In the genomic region with DNA sequence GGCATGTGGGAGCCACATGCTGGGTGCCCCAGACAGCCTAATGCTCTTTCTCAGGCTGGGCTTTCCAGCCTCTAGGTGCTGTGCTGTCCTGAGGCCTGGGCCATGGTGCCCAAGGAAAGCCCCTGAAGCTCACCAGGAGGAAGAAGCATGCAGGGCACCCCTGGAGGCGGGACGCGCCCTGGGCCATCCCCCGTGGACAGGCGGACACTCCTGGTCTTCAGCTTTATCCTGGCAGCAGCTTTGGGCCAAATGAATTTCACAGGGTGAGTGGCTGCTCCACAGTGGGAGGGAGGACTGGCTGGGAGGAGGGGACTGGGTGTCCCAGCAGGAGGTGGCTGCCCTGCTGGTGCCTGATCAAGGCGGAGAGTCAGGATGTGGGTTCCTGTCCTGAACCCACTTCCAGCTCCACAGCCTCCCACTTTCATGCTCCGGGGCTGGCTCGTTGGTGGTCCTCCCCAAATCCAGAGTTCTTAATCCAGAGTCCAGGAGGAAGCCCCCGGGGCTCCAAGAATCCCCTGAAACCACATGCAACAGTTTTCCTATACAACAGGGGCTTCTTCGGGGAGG, we compare ENCODE assay signal across 19 cellular contexts. TPM values are rescaled to one million over a fixed set of nuclear protein-coding genes. Genes with fewer than 3 reads are reported as not detected.
DNase-seq lines count a peak whose midpoint lies in the region; ATAC-seq, FAIRE-seq and TF ChIP-seq lines count a peak whose summit lies in the region.
"Had no signal": no experiment of that assay in that cellular context is flagged by ENCODE, and none has a peak within 500 bp of the region (broad histone marks: within the 10 kb centered on the region; RNA-seq: fewer than 3 reads in every experiment).

No MANE protein-coding gene starts in this region.

- H3K23me2 ChIP-seq in H1 (ENCODE audit: low read depth, low read length): no peaks in the 10 kb centered on the region

- peaks cover 9% of the 10 kb centered on the region for H3K9me3 Mint-ChIP-seq in neural progenitor cell
- H3K9me3 Mint-ChIP-seq in activated naive CD4-positive, alpha-beta T cell treated with anti-CD3 and anti-CD28 coated beads for 36 hours: no peaks in the 10 kb centered on the region
- H3K9me3 Mint-ChIP-seq: CD8-positive, alpha-beta memory T cell; HFFc6 had no signal

- no peak for TF ChIP-seq POLR2A in IMR-90 (IDR thresholded peaks at IDR 0.05; ENCODE audit: low read depth, low read length)
- no peak for TF ChIP-seq POLR2A in H1 (IDR thresholded peaks at IDR 0.05; ENCODE audit: control extremely low read depth in 1 of 2, low read depth in 2 of 2, low read length in 2 of 2)

- CTCF ChIA-PET in SK-N-SH (lab: Yijun Ruan, JAX): interaction anchor here (1.3 kb wide), 1 partner anchor 14 kb away, joined by 4 read pairs; no protein-coding TSS in a partner anchor
- CTCF ChIA-PET in IMR-90 (lab: Yijun Ruan, JAX): no interaction called here
- CTCF ChIA-PET in H1 (lab: Charles Lee; ENCODE audit: partially characterized antibody): interaction anchor here (0.9 to 3.0 kb wide), 5 partner anchors 9 to 145 kb away, joined by 3 to 12 read pairs (median 3); a partner anchor contains a TSS
- CTCF ChIA-PET in activated naive CD4-positive, alpha-beta T cell treated with anti-CD3 and anti-CD28 coated beads for 36 hours (lab: Charles Lee): no interaction called here

- TF ChIP-seq EP300 in SK-N-SH (IDR thresholded peaks at IDR 0.05; ENCODE audit: borderline replicate concordance in 1 of 2, low read depth in 1 of 2, low read length in 1 of 2): no peak
- TF ChIP-seq EP300 in H1 (IDR thresholded peaks at IDR 0.05; ENCODE audit: borderline replicate concordance in 1 of 2, low read depth in 2 of 2, low read length in 2 of 2): no peak

- DNase-seq in SK-N-SH (no peak), IMR-90 (no peak), H1 (ENCODE audit: low read depth in 1 of 2, low spot score in 2 of 2) (no peak), neural progenitor cell (ENCODE audit: low spot score) (no peak)
- no peak for DNase-seq in activated naive CD4-positive, alpha-beta T cell treated with anti-CD3 and anti-CD28 coated beads for 36 hours
- DNase-seq: AML-193; Caco-2; CD8-positive, alpha-beta memory T cell; DMS53; GOT3; HFFc6 had no signal

- H2BK12ac ChIP-seq in H1 (ENCODE audit: low read depth, low read length): peak overlapping the region; percentile 9; the same call in 1 of the 2 replicates

- ATAC-seq in SK-N-SH treated with all-trans-retinoic acid at 6 μM for 48 hours (peak; percentile 35), IMR-90 (ENCODE audit: low read depth) (no peak), GM18907 (IDR thresholded peaks at IDR 0.05; ENCODE audit: unreplicated experiment) (no peak), HG03159 (IDR thresholded peaks at IDR 0.05; ENCODE audit: unreplicated experiment) (no peak)

- H3K27ac Mint-ChIP-seq in neural progenitor cell: peak overlapping the region; percentile 29
- H3K27ac Mint-ChIP-seq in activated naive CD4-positive, alpha-beta T cell treated with anti-CD3 and anti-CD28 coated beads for 36 hours: no peak overlapping the region
- H3K27ac Mint-ChIP-seq: CD8-positive, alpha-beta memory T cell; HFFc6 had no signal

- H3K4me1 Mint-ChIP-seq in neural progenitor cell: peaks cover 72% of the 10 kb centered on the region
- peaks cover 10% of the 10 kb centered on the region for H3K4me1 Mint-ChIP-seq in activated naive CD4-positive, alpha-beta T cell treated with anti-CD3 and anti-CD28 coated beads for 36 hours (ENCODE audit: low read depth)

- H3K79me1 ChIP-seq in IMR-90 (ENCODE audit: low read depth in 1 of 2, low read length in 2 of 2): no peaks in the 10 kb centered on the region
- no peaks in the 10 kb centered on the region for H3K79me1 ChIP-seq in H1 (ENCODE audit: low read depth, low read length)

- H2AFZ ChIP-seq in SK-N-SH (ENCODE audit: low read depth): no peak overlapping the region
- H2AFZ ChIP-seq in IMR-90 (replicated peaks; ENCODE audit: low read length, poor library complexity): peak overlapping the region; percentile 54
- no peak overlapping the region for H2AFZ ChIP-seq in H1 (ENCODE audit: low read length)
- H2AFZ ChIP-seq in neural progenitor cell (replicated peaks): no peak overlapping the region

- H3K27ac ChIP-seq in SK-N-SH (ENCODE audit: low read depth in 2 of 2, low read length in 1 of 2): no peak overlapping the region
- H3K27ac ChIP-seq in IMR-90 (ENCODE audit: insufficient read depth, low read length): no peak overlapping the region
- no peak overlapping the region for H3K27ac ChIP-seq in H1 (ENCODE audit: low read depth, low read length)
- H3K27ac ChIP-seq in neural progenitor cell: no peak overlapping the region
- H3K27ac ChIP-seq: 22Rv1, BLaER1 had no signal

- H2AK5ac ChIP-seq in IMR-90 (ENCODE audit: low read depth, low read length) (0 out of 2 replicates have a peak overlapping the region, but pooled peaks have one; percentile 12), H1 (ENCODE audit: low read depth, low read length) (no peak overlapping the region)

- no peaks in the 10 kb centered on the region for H4K20me1 ChIP-seq in SK-N-SH (ENCODE audit: insufficient read depth)
- H4K20me1 ChIP-seq in IMR-90 (ENCODE audit: insufficient read depth, low read length): no peaks in the 10 kb centered on the region
- H4K20me1 ChIP-seq in H1 (replicated peaks in 1 of 2; ENCODE audit: control insufficient read depth in 1 of 2, insufficient read depth in 2 of 2, low read length in 2 of 2): no peaks in the 10 kb centered on the region
- no peaks in the 10 kb centered on the region for H4K20me1 ChIP-seq in neural progenitor cell (ENCODE audit: low read depth)
- H4K20me1 ChIP-seq: BLaER1 had no signal

- no peak overlapping the region; the same call in 1 of the 2 replicates for H3K4ac ChIP-seq in IMR-90 (ENCODE audit: low read depth, low read length)
- no peak overlapping the region for H3K4ac ChIP-seq in H1 (replicated peaks; ENCODE audit: insufficient read length, low read depth, low read length)

- no peak overlapping the region for H2BK5ac ChIP-seq in IMR-90 (ENCODE audit: low read depth, low read length, poor library complexity, severe bottlenecking)
- 0 out of 2 replicates have a peak overlapping the region, but pooled peaks have one; percentile 35 for H2BK5ac ChIP-seq in H1 (ENCODE audit: low read depth, low read length)

- H3K4me2 ChIP-seq in SK-N-SH: no peak overlapping the region
- H3K4me2 ChIP-seq in IMR-90 (ENCODE audit: low read depth, low read length): no peak overlapping the region
- no peak overlapping the region for H3K4me2 ChIP-seq in H1 (ENCODE audit: insufficient read depth in 1 of 2, low read depth in 2 of 2, low read length in 2 of 2)
- no peak overlapping the region for H3K4me2 ChIP-seq in neural progenitor cell
- H3K4me2 ChIP-seq: BLaER1 had no signal

- no peaks in the 10 kb centered on the region; a peak in 1 of 4 replicates for H3K4me1 ChIP-seq in SK-N-SH (ENCODE audit: control insufficient read depth in 1 of 2, insufficient read depth in 2 of 2, low read depth in 1 of 2, low read length in 1 of 2)
- H3K4me1 ChIP-seq in IMR-90 (ENCODE audit: control insufficient read depth, insufficient read depth, low read length): no peaks in the 10 kb centered on the region; the same call in 1 of the 2 replicates
- peaks cover 2 to 8% (median 5%) of the 10 kb centered on the region in 4 experiments for H3K4me1 ChIP-seq in H1 (replicated peaks in 1 of 4; ENCODE audit: control insufficient read depth in 3 of 4, insufficient read depth in 4 of 4, low read length in 3 of 4)
- H3K4me1 ChIP-seq in neural progenitor cell: peaks cover 40% of the 10 kb centered on the region

- H3K4me3 Mint-ChIP-seq in neural progenitor cell: no peak overlapping the region
- no peak overlapping the region for H3K4me3 Mint-ChIP-seq in activated naive CD4-positive, alpha-beta T cell treated with anti-CD3 and anti-CD28 coated beads for 36 hours
- H3K4me3 Mint-ChIP-seq: CD8-positive, alpha-beta memory T cell; HFFc6 had no signal

- H4K91ac ChIP-seq in IMR-90 (ENCODE audit: insufficient read depth, low read depth, low read length): no peak overlapping the region
- peak overlapping the region; percentile 38 for H4K91ac ChIP-seq in H1 (replicated peaks; ENCODE audit: insufficient read length, low read length)

- H3K27me3 ChIP-seq in SK-N-SH (ENCODE audit: insufficient read depth): no peaks in the 10 kb centered on the region
- H3K27me3 ChIP-seq in IMR-90 (ENCODE audit: control insufficient read depth, insufficient read depth, low read length): no peaks in the 10 kb centered on the region
- H3K27me3 ChIP-seq in H1 (replicated peaks in 1 of 4; ENCODE audit: control insufficient read depth in 3 of 4, extremely low read depth in 1 of 4, insufficient read depth in 3 of 4, low read length in 3 of 4): no peaks in the 10 kb centered on the region
- H3K27me3 ChIP-seq in neural progenitor cell: no peaks in the 10 kb centered on the region
- H3K27me3 ChIP-seq: BLaER1 had no signal

- 80% methylated on average over 6 of the region's 10 CpGs for WGBS in SK-N-SH (ENCODE audit: low lambda C conversion rate)
- WGBS in IMR-90 (ENCODE audit: extremely low coverage in 2 of 2, insufficient read length in 1 of 2), 2 experiments: 94% methylated on average over 3 of the region's 10 CpGs; no CpG with 5 or more reads in 1 of the 2 experiments
- WGBS in H1 (ENCODE audit: extremely low coverage in 1 of 2, insufficient coverage in 1 of 2, insufficient read length in 1 of 2, insufficient replicate concordance in 2 of 2, low coverage in 1 of 2, low lambda C conversion rate in 2 of 2, missing lambda C conversion rate in 1 of 2), 2 experiments: 88% methylated on average over 10 of the region's 10 CpGs; no CpG with 5 or more reads in 1 of the 2 experiments

- intact Hi-C loops in IMR-90 (cut with micrococcal nuclease): no loop called here
- intact Hi-C loops in activated naive CD4-positive, alpha-beta T cell treated with anti-CD3 and anti-CD28 coated beads for 36 hours (cut with micrococcal nuclease): no loop called here

- TF ChIP-seq RAD21 in SK-N-SH (IDR thresholded peaks at IDR 0.05; ENCODE audit: low read length) (no peak), IMR-90 (IDR thresholded peaks at IDR 0.05; ENCODE audit: low read length) (no peak), H1 (IDR thresholded peaks at IDR 0.05 in 1 of 2, conservative IDR thresholded peaks at IDR 0.05 in 1 of 2; ENCODE audit: low read depth in 2 of 2, low read length in 2 of 2) (no peak)

- H3K4me3 ChIP-seq in SK-N-SH (ENCODE audit: low read depth in 2 of 2, low read length in 1 of 2) (no peak overlapping the region), IMR-90 (ENCODE audit: insufficient read depth, low read depth, low read length) (no peak overlapping the region), H1 (ENCODE audit: extremely low read depth in 1 of 4, insufficient read depth in 2 of 4, low read depth in 3 of 4, low read length in 4 of 4) (no peak overlapping the region), neural progenitor cell (no peak overlapping the region)
- H3K4me3 ChIP-seq: BLaER1, HAP-1 had no signal

- H2AK9ac ChIP-seq in IMR-90 (replicated peaks; ENCODE audit: low read depth, low read length, poor library complexity): no peak overlapping the region

- H4K5ac ChIP-seq in IMR-90 (ENCODE audit: low read depth, low read length) (no peak overlapping the region), H1 (ENCODE audit: insufficient read length, low read depth, low read length) (no peak overlapping the region)

- FAIRE-seq in H1 (lab: Jason Lieb, UNC): no peak

- peaks cover 1% of the 10 kb centered on the region for H3K36me3 Mint-ChIP-seq in neural progenitor cell
- H3K36me3 Mint-ChIP-seq in activated naive CD4-positive, alpha-beta T cell treated with anti-CD3 and anti-CD28 coated beads for 36 hours (ENCODE audit: low read depth): no peaks in the 10 kb centered on the region
- H3K36me3 Mint-ChIP-seq: CD8-positive, alpha-beta memory T cell had no signal

- H3K36me3 ChIP-seq in SK-N-SH (replicated peaks in 1 of 2; ENCODE audit: control insufficient read depth in 1 of 2, insufficient read depth in 2 of 2, low read length in 1 of 2): no peaks in the 10 kb centered on the region
- no peaks in the 10 kb centered on the region for H3K36me3 ChIP-seq in IMR-90 (ENCODE audit: control insufficient read depth, insufficient read depth, low read length)
- no peaks in the 10 kb centered on the region for H3K36me3 ChIP-seq in H1 (ENCODE audit: control insufficient read depth in 2 of 4, insufficient read depth in 4 of 4, low read length in 3 of 4)
- no peaks in the 10 kb centered on the region for H3K36me3 ChIP-seq in neural progenitor cell
- H3K36me3 ChIP-seq: BLaER1, HAP-1 had no signal

- TF ChIP-seq CTCF in SK-N-SH (IDR thresholded peaks at IDR 0.05): no peak
- TF ChIP-seq CTCF in IMR-90 (conservative IDR thresholded peaks at IDR 0.05; ENCODE audit: low read depth, low read length): no peak
- no peak for TF ChIP-seq CTCF in H1 (IDR thresholded peaks at IDR 0.05; ENCODE audit: control extremely low read depth in 1 of 3, insufficient read depth in 1 of 3, low read depth in 1 of 3, low read length in 3 of 3)
- no peak for TF ChIP-seq CTCF in neural progenitor cell (IDR thresholded peaks at IDR 0.05)

- H3K18ac ChIP-seq in IMR-90 (ENCODE audit: low read depth, low read length) (no peak overlapping the region), H1 (ENCODE audit: extremely low read depth, low read length) (peak overlapping the region; percentile 52; the same call in 1 of the 2 replicates)

- no peaks in the 10 kb centered on the region for H3K9me1 ChIP-seq in IMR-90 (ENCODE audit: insufficient read depth, low read length)

- in situ Hi-C loops in IMR-90 (cut with MboI; ENCODE audit: low sequenced_read_pairs): no loop called here

- H3K14ac ChIP-seq in IMR-90 (replicated peaks; ENCODE audit: low read depth, low read length): no peak overlapping the region
- no peak overlapping the region for H3K14ac ChIP-seq in H1 (ENCODE audit: insufficient read length)

- H3K23ac ChIP-seq in IMR-90 (ENCODE audit: low read depth, low read length): no peak overlapping the region
- H3K23ac ChIP-seq in H1 (ENCODE audit: insufficient read length): no peak overlapping the region

- H3K27me3 Mint-ChIP-seq in neural progenitor cell (ENCODE audit: insufficient read depth, low read depth): peaks cover 6% of the 10 kb centered on the region
- H3K27me3 Mint-ChIP-seq in activated naive CD4-positive, alpha-beta T cell treated with anti-CD3 and anti-CD28 coated beads for 36 hours (ENCODE audit: low read depth): no peaks in the 10 kb centered on the region

- H3K9me3 ChIP-seq in SK-N-SH (no peaks in the 10 kb centered on the region), IMR-90 (ENCODE audit: control insufficient read depth, insufficient read depth, low read length) (no peaks in the 10 kb centered on the region), H1 (ENCODE audit: insufficient read depth in 2 of 2, low read depth in 1 of 2, low read length in 1 of 2) (no peaks in the 10 kb centered on the region), neural progenitor cell (ENCODE audit: low read depth) (no peaks in the 10 kb centered on the region)
- H3K9me3 ChIP-seq: BLaER1, HAP-1 had no signal

- H3K79me2 ChIP-seq in SK-N-SH (ENCODE audit: insufficient read depth): no peaks in the 10 kb centered on the region
- no peaks in the 10 kb centered on the region for H3K79me2 ChIP-seq in H1 (ENCODE audit: control insufficient read depth in 1 of 2, insufficient read depth in 2 of 2, low read length in 2 of 2)
- H3K79me2 ChIP-seq in neural progenitor cell (ENCODE audit: low read depth): no peaks in the 10 kb centered on the region

- no peaks in the 10 kb centered on the region for H3K9me2 ChIP-seq in SK-N-SH

- H3K56ac ChIP-seq in IMR-90 (ENCODE audit: extremely low read depth, insufficient read depth, low read length) (no peak overlapping the region), H1 (replicated peaks; ENCODE audit: insufficient read length, low read depth, low read length) (no peak overlapping the region)

- H2BK20ac ChIP-seq in IMR-90 (ENCODE audit: low read depth, low read length) (no peak overlapping the region), H1 (ENCODE audit: low read length) (peak overlapping the region; percentile 80; the same call in 1 of the 2 replicates)

- dilution Hi-C loops in IMR-90 (cut with HindIII; ENCODE audit: low sequenced_read_pairs, unreplicated experiment): no loop called here

- no peak overlapping the region for H3K9ac ChIP-seq in SK-N-SH
- H3K9ac ChIP-seq in IMR-90 (ENCODE audit: low read depth, low read length): no peak overlapping the region
- H3K9ac ChIP-seq in H1 (replicated peaks in 1 of 4; ENCODE audit: extremely low read depth in 1 of 4, low read depth in 3 of 4, low read length in 3 of 4): no peak overlapping the region
- H3K9ac ChIP-seq in neural progenitor cell: no peak overlapping the region
- H3K9ac ChIP-seq: BLaER1 had no signal

- no TSS peak for BruUV-seq in IMR-90 (replicated peaks; lab: Mats Ljungman, UMichigan)

- H3F3A ChIP-seq in SK-N-SH (replicated peaks; ENCODE audit: insufficient read depth): no peaks in the 10 kb centered on the region
- H3F3A ChIP-seq in neural progenitor cell (ENCODE audit: low read depth): peaks cover 42% of the 10 kb centered on the region

- POLR2A ChIA-PET in SK-N-SH (lab: Yijun Ruan, JAX) (no interaction called here), IMR-90 (lab: Charles Lee; ENCODE audit: unreplicated experiment) (no interaction called here), H1 (lab: Charles Lee; ENCODE audit: partially characterized antibody) (no interaction called here)

- H2BK120ac ChIP-seq in IMR-90 (ENCODE audit: low read depth, low read length): no peak overlapping the region
- H2BK120ac ChIP-seq in H1 (replicated peaks; ENCODE audit: low read depth, low read length): no peak overlapping the region

- H4K8ac ChIP-seq in IMR-90 (ENCODE audit: low read depth in 2 of 2, low read length in 2 of 2): no peak overlapping the region
- no peak overlapping the region for H4K8ac ChIP-seq in H1 (ENCODE audit: extremely low read depth, insufficient read depth, low read length)

- H2BK15ac ChIP-seq in IMR-90 (ENCODE audit: low read depth, low read length): no peak overlapping the region; the same call in 2 of the 3 replicates
- no peak overlapping the region for H2BK15ac ChIP-seq in H1 (ENCODE audit: low read length)

RNA-seq across cellular contexts. Expression of a gene that starts 1.8 kb away (rescaled TPM):
- polyA plus RNA-seq in SK-N-SH (2012; rRNA removed) (0.86 and 1.3 TPM in 2 replicates), IMR-90 (2012; rRNA removed) (0.53 and 0.86 TPM in 2 replicates), H1 (2011; rRNA removed) (0.12 TPM in 1 of 2 replicates, not detected in the other)
- 0.19 and 0.29 TPM in 2 replicates for polyA plus RNA-seq in SK-N-SH (2012; cell fraction: cytosol; rRNA removed)
- 2.2 and 4.6 TPM in 2 replicates for polyA plus RNA-seq in SK-N-SH (2012; cell fraction: nucleus; rRNA removed)
- total RNA-seq in IMR-90 (2012; rRNA removed) (under 0.01 TPM in 1 of 2 replicates, not detected in the other), neural progenitor cell (ENCODE audit: low replicate concordance) (0.50 TPM in 1 of 2 replicates, not detected in the other)
- 0.32 and 0.45 TPM in 2 replicates for polyA plus RNA-seq in IMR-90 (2012; cell fraction: cytosol; rRNA removed)
- polyA plus RNA-seq in IMR-90 (2012; cell fraction: nucleus; rRNA removed; ENCODE audit: low replicate concordance): 0.72 and 0.95 TPM in 2 replicates
- total RNA-seq in H1 (2021; fragmentation: NEBNext Ultra II Directional; extraction: Animal tissue kit (Norgen Biotek cat#: 25700)): not detected in 2 replicates
- not detected for polyA plus RNA-seq in H1 (2011; cell fraction: cytosol; rRNA removed)
- 0.20 TPM for polyA plus RNA-seq in H1 (2011; cell fraction: nucleus; rRNA removed)
- polyA plus RNA-seq in H1 (2012, experiment 1 of 2): not detected in 4 replicates
- polyA plus RNA-seq in H1 (2012, experiment 2 of 2): not detected
- not detected for polyA plus RNA-seq in H1 (2013, experiment 1 of 2)
- polyA plus RNA-seq in H1 (2013, experiment 2 of 2): not detected
- not detected in 2 replicates for polyA minus RNA-seq in H1 (2011; rRNA and poly(A)+ RNA removed)
- polyA minus RNA-seq in H1 (2011; cell fraction: cytosol; rRNA and poly(A)+ RNA removed): not detected
- not detected for polyA minus RNA-seq in H1 (2011; cell fraction: nucleus; rRNA and poly(A)+ RNA removed)
- under 1 TPM; 0.74 to 0.88 TPM for total RNA-seq in activated naive CD4-positive, alpha-beta T cell treated with anti-CD3 and anti-CD28 coated beads for 36 hours
- total RNA-seq: A673, Caco-2, HFFc6, HT1080 had no signal

RNA-seq across cellular contexts. Expression of a gene that starts 33.9 kb away (rescaled TPM):
- polyA plus RNA-seq in SK-N-SH (2012; rRNA removed) (0.05 and 0.24 TPM in 2 replicates), IMR-90 (2012; rRNA removed) (not detected in 2 replicates), H1 (2011; rRNA removed) (0.06 TPM in 1 of 2 replicates, not detected in the other)
- polyA plus RNA-seq in SK-N-SH (2012; cell fraction: cytosol; rRNA removed): 0.06 and 0.12 TPM in 2 replicates
- 0.19 and 0.36 TPM in 2 replicates for polyA plus RNA-seq in SK-N-SH (2012; cell fraction: nucleus; rRNA removed)
- total RNA-seq in IMR-90 (2012; rRNA removed) (not detected in 2 replicates), neural progenitor cell (ENCODE audit: low replicate concordance) (not detected in 2 replicates)
- 0.07 TPM in 1 of 2 replicates, not detected in the other for polyA plus RNA-seq in IMR-90 (2012; cell fraction: cytosol; rRNA removed)
- polyA plus RNA-seq in IMR-90 (2012; cell fraction: nucleus; rRNA removed; ENCODE audit: low replicate concordance): 0.26 and 0.32 TPM in 2 replicates
- not detected in 2 replicates for total RNA-seq in H1 (2021; fragmentation: NEBNext Ultra II Directional; extraction: Animal tissue kit (Norgen Biotek cat#: 25700))
- polyA plus RNA-seq in H1 (2011; cell fraction: cytosol; rRNA removed): not detected
- not detected for polyA plus RNA-seq in H1 (2011; cell fraction: nucleus; rRNA removed)
- polyA plus RNA-seq in H1 (2012, experiment 1 of 2): not detected in 4 replicates
- polyA plus RNA-seq in H1 (2012, experiment 2 of 2): not detected
- not detected for polyA plus RNA-seq in H1 (2013, experiment 1 of 2)
- polyA plus RNA-seq in H1 (2013, experiment 2 of 2): not detected
- polyA minus RNA-seq in H1 (2011; rRNA and poly(A)+ RNA removed): not detected in 2 replicates
- not detected for polyA minus RNA-seq in H1 (2011; cell fraction: cytosol; rRNA and poly(A)+ RNA removed)
- not detected for polyA minus RNA-seq in H1 (2011; cell fraction: nucleus; rRNA and poly(A)+ RNA removed)
- not detected for total RNA-seq in activated naive CD4-positive, alpha-beta T cell treated with anti-CD3 and anti-CD28 coated beads for 36 hours
- total RNA-seq: A673; Caco-2; CD8-positive, alpha-beta memory T cell; HFFc6; HT1080 had no signal
- polyA plus RNA-seq: CD8-positive, alpha-beta memory T cell had no signal

RNA-seq across cellular contexts. Expression of a gene that starts 53.5 kb away (rescaled TPM):
- polyA plus RNA-seq in SK-N-SH (2012; rRNA removed) (176 and 243 TPM in 2 replicates), IMR-90 (2012; rRNA removed) (287 and 316 TPM in 2 replicates), H1 (2011; rRNA removed) (0.03 TPM in 1 of 2 replicates, not detected in the other)
- polyA plus RNA-seq in SK-N-SH (2012; cell fraction: cytosol; rRNA removed): 108 and 129 TPM in 2 replicates
- polyA plus RNA-seq in SK-N-SH (2012; cell fraction: nucleus; rRNA removed): 529 and 562 TPM in 2 replicates
- total RNA-seq in IMR-90 (2012; rRNA removed) (365 and 382 TPM in 2 replicates), neural progenitor cell (ENCODE audit: low replicate concordance) (not detected in 2 replicates)
- 231 and 233 TPM in 2 replicates for polyA plus RNA-seq in IMR-90 (2012; cell fraction: cytosol; rRNA removed)
- 693 and 899 TPM in 2 replicates for polyA plus RNA-seq in IMR-90 (2012; cell fraction: nucleus; rRNA removed; ENCODE audit: low replicate concordance)
- not detected in 2 replicates for total RNA-seq in H1 (2021; fragmentation: NEBNext Ultra II Directional; extraction: Animal tissue kit (Norgen Biotek cat#: 25700))
- polyA plus RNA-seq in H1 (2011; cell fraction: cytosol; rRNA removed): not detected
- polyA plus RNA-seq in H1 (2011; cell fraction: nucleus; rRNA removed): 0.03 TPM
- 0.29 TPM in 1 of 4 replicates, not detected in the others for polyA plus RNA-seq in H1 (2012, experiment 1 of 2)
- polyA plus RNA-seq in H1 (2012, experiment 2 of 2): not detected
- polyA plus RNA-seq in H1 (2013, experiment 1 of 2): 0.08 TPM
- polyA plus RNA-seq in H1 (2013, experiment 2 of 2): 0.09 TPM
- not detected in 2 replicates for polyA minus RNA-seq in H1 (2011; rRNA and poly(A)+ RNA removed)
- not detected for polyA minus RNA-seq in H1 (2011; cell fraction: cytosol; rRNA and poly(A)+ RNA removed)
- not detected for polyA minus RNA-seq in H1 (2011; cell fraction: nucleus; rRNA and poly(A)+ RNA removed)
- not detected for total RNA-seq in activated naive CD4-positive, alpha-beta T cell treated with anti-CD3 and anti-CD28 coated beads for 36 hours
- total RNA-seq: A673; CD8-positive, alpha-beta memory T cell had no signal
- polyA plus RNA-seq: CD8-positive, alpha-beta memory T cell had no signal

Comparison
In these comparisons a context has a peak if more than half of its experiments do, and no peak if none do; other contexts are left out.
1. RNA of a gene that starts 53.5 kb away (total RNA-seq): 365 to 382 TPM in IMR-90; not detected in activated naive CD4-positive, alpha-beta T cell treated with anti-CD3 and anti-CD28 coated beads for 36 hours, not detected in H1 and not detected in neural progenitor cell; every median in the first group is over 100 times any median in the second.
2. CTCF ChIA-PET loops: an anchor here in SK-N-SH (1.3 kb wide) and H1 (0.9 to 3.0 kb wide); none called in IMR-90 and activated naive CD4-positive, alpha-beta T cell treated with anti-CD3 and anti-CD28 coated beads for 36 hours.